Comparison of ENCODE assay signal across 8 cellular contexts in genomic region chr2:160408205-160408561, GRCh38.
A peak's percentile ranks its signal among the peaks of the same experiment; 100 is the strongest.
DNase-seq lines count a peak whose midpoint lies in the region; ATAC-seq, FAIRE-seq and TF ChIP-seq lines count a peak whose summit lies in the region.

No MANE protein-coding gene starts in this region.

- H4K5ac ChIP-seq in H1 (ENCODE audit: insufficient read length, low read depth, low read length): no peak overlapping the region

- no peaks in the 10 kb centered on the region for H3K36me3 Mint-ChIP-seq in neural progenitor cell

- no peak overlapping the region for H2BK15ac ChIP-seq in H1 (ENCODE audit: low read length)

- H2BK12ac ChIP-seq in H1 (ENCODE audit: low read depth, low read length): peak overlapping the region; percentile 85; the same call in 1 of the 2 replicates

- H3K9me3 Mint-ChIP-seq in neural progenitor cell: no peaks in the 10 kb centered on the region

- no peak overlapping the region for H3K23ac ChIP-seq in H1 (ENCODE audit: insufficient read length)

- no peak overlapping the region; the same call in 1 of the 2 replicates for H4K8ac ChIP-seq in H1 (ENCODE audit: extremely low read depth, insufficient read depth, low read length)

- no peak overlapping the region for H2BK20ac ChIP-seq in H1 (ENCODE audit: low read length)

- TF ChIP-seq RAD21 in H1 (IDR thresholded peaks at IDR 0.05 in 1 of 2, conservative IDR thresholded peaks at IDR 0.05 in 1 of 2; ENCODE audit: low read depth in 2 of 2, low read length in 2 of 2): no peak

- H4K20me1 ChIP-seq in OCI-LY7 (ENCODE audit: insufficient read depth, low read length) (no peaks in the 10 kb centered on the region), H1 (replicated peaks in 1 of 2; ENCODE audit: control insufficient read depth in 1 of 2, insufficient read depth in 2 of 2, low read length in 2 of 2) (peaks cover 16 to 25% of the 10 kb centered on the region in 2 experiments), neural progenitor cell (ENCODE audit: low read depth) (peaks cover 37% of the 10 kb centered on the region)

- DNase-seq in BJ (ENCODE audit: low read depth) (no peak), OCI-LY7 (ENCODE audit: low spot score) (no peak), H1 (ENCODE audit: low read depth in 1 of 2, low spot score in 2 of 2) (no peak), neural progenitor cell (ENCODE audit: low spot score) (no peak), MV-4-11 (lab: John Stamatoyannopoulos, UW) (no peak), GF-D8 (lab: John Stamatoyannopoulos, UW) (no peak), NCI-H1436 (lab: John Stamatoyannopoulos, UW) (no peak)

- no peak for TF ChIP-seq EP300 in H1 (IDR thresholded peaks at IDR 0.05; ENCODE audit: borderline replicate concordance in 1 of 2, low read depth in 2 of 2, low read length in 2 of 2)

- ATAC-seq in GM21723 (IDR thresholded peaks at IDR 0.05; ENCODE audit: unreplicated experiment): no peak

- no peak for FAIRE-seq in H1 (lab: Jason Lieb, UNC)

- peaks cover 3% of the 10 kb centered on the region; the same call in 1 of the 2 replicates for H3K79me1 ChIP-seq in H1 (ENCODE audit: low read depth, low read length)

- TF ChIP-seq CTCF in BJ (IDR thresholded peaks at IDR 0.05; ENCODE audit: insufficient read depth, low read depth, low read length): no peak
- no peak for TF ChIP-seq CTCF in OCI-LY7 (conservative IDR thresholded peaks at IDR 0.05; ENCODE audit: low read length)
- TF ChIP-seq CTCF in H1 (IDR thresholded peaks at IDR 0.05; ENCODE audit: control extremely low read depth in 1 of 3, insufficient read depth in 1 of 3, low read depth in 1 of 3, low read length in 3 of 3): no peak
- TF ChIP-seq CTCF in neural progenitor cell (IDR thresholded peaks at IDR 0.05): no peak

- no peak overlapping the region for H3K27ac ChIP-seq in OCI-LY7 (ENCODE audit: low read depth, low read length, poor library complexity, severe bottlenecking)
- no peak overlapping the region for H3K27ac ChIP-seq in H1 (ENCODE audit: low read depth, low read length)
- H3K27ac ChIP-seq in neural progenitor cell: peak overlapping the region; percentile 84

- peaks cover 28% of the 10 kb centered on the region; the same call in 1 of the 2 replicates for H3K79me2 ChIP-seq in OCI-LY7 (ENCODE audit: insufficient read depth, low read depth, low read length)
- H3K79me2 ChIP-seq in H1 (ENCODE audit: control insufficient read depth in 1 of 2, insufficient read depth in 2 of 2, low read length in 2 of 2): peaks cover 0 to 31% of the 10 kb centered on the region in 2 experiments; a peak in 3 of 4 replicates
- H3K79me2 ChIP-seq in neural progenitor cell (ENCODE audit: low read depth): peaks cover 38% of the 10 kb centered on the region

- H2AFZ ChIP-seq in OCI-LY7 (ENCODE audit: low read length) (no peak overlapping the region), H1 (ENCODE audit: low read length) (0 out of 2 replicates have a peak overlapping the region, but pooled peaks have one; percentile 18), neural progenitor cell (replicated peaks) (peak overlapping the region; percentile 22)

- POLR2A ChIA-PET in BJ (lab: Charles Lee): interaction anchor here (0.6 kb wide), 1 partner anchor 292 kb away, joined by 3 read pairs; no protein-coding TSS in a partner anchor
- POLR2A ChIA-PET in OCI-LY7 (lab: Charles Lee): interaction anchor here (0.6 to 1.2 kb wide), 3 partner anchors 11 to 806 kb away, joined by 3 read pairs; no protein-coding TSS in a partner anchor
- POLR2A ChIA-PET in H1 (lab: Charles Lee; ENCODE audit: partially characterized antibody): interaction anchor here (0.7 to 3.5 kb wide), 14 partner anchors 8 to 87 kb away, joined by 3 to 13 read pairs (median 4); partner anchors contain the start of gene RBMS1

- no peak overlapping the region for H3K56ac ChIP-seq in H1 (replicated peaks; ENCODE audit: insufficient read length, low read depth, low read length)

- no peak overlapping the region for H2BK120ac ChIP-seq in H1 (replicated peaks; ENCODE audit: low read depth, low read length)

- H3K4me2 ChIP-seq in OCI-LY7 (ENCODE audit: low read length) (peak overlapping the region; percentile 46), H1 (ENCODE audit: insufficient read depth in 1 of 2, low read depth in 2 of 2, low read length in 2 of 2) (peak overlapping the region; percentile 87 to 97), neural progenitor cell (peak overlapping the region; percentile 90)

- peak overlapping the region; percentile 39 for H3K4me3 ChIP-seq in BJ (ENCODE audit: low read depth, low read length)
- H3K4me3 ChIP-seq in OCI-LY7 (ENCODE audit: low read depth, low read length, poor library complexity, severe bottlenecking): peak overlapping the region; percentile 54
- H3K4me3 ChIP-seq in H1 (ENCODE audit: extremely low read depth in 1 of 4, insufficient read depth in 2 of 4, low read depth in 3 of 4, low read length in 4 of 4): peak overlapping the region; percentile 69 to 81 (median 70)
- H3K4me3 ChIP-seq in neural progenitor cell: peak overlapping the region; percentile 58

- peak overlapping the region; percentile 74 for H3K27ac Mint-ChIP-seq in neural progenitor cell

- intact Hi-C loops in OCI-LY7 (cut with micrococcal nuclease; ENCODE audit: unreplicated experiment): loop anchor here (5.0 to 10.0 kb wide), 3 partner anchors 294 to 837 kb away; no protein-coding TSS in a partner anchor

- H3K14ac ChIP-seq in H1 (ENCODE audit: insufficient read length): no peak overlapping the region

- 2% methylated on average over 18 of the region's 18 CpGs; no CpG with 5 or more reads in 1 of the 2 experiments for WGBS in H1 (ENCODE audit: extremely low coverage in 1 of 2, insufficient coverage in 1 of 2, insufficient read length in 1 of 2, insufficient replicate concordance in 2 of 2, low coverage in 1 of 2, low lambda C conversion rate in 2 of 2, missing lambda C conversion rate in 1 of 2), 2 experiments

- peaks cover 23% of the 10 kb centered on the region for H3K27me3 Mint-ChIP-seq in neural progenitor cell (ENCODE audit: insufficient read depth, low read depth)

- CTCF ChIA-PET in BJ (lab: Yijun Ruan, JAX) (interaction anchor here (0.6 to 1.3 kb wide), 5 partner anchors 17 to 431 kb away, joined by 3 to 6 read pairs (median 3); no protein-coding TSS in a partner anchor), OCI-LY7 (lab: Charles Lee; ENCODE audit: unreplicated experiment) (no interaction called here), H1 (lab: Charles Lee; ENCODE audit: partially characterized antibody) (interaction anchor here (0.8 to 1.7 kb wide), 4 partner anchors 21 to 157 kb away, joined by 3 to 4 read pairs (median 4); no protein-coding TSS in a partner anchor)

- peaks cover 58% of the 10 kb centered on the region for H3K4me1 Mint-ChIP-seq in neural progenitor cell

- H3K9me3 ChIP-seq in OCI-LY7 (ENCODE audit: low read length): no peaks in the 10 kb centered on the region
- no peaks in the 10 kb centered on the region for H3K9me3 ChIP-seq in H1 (ENCODE audit: insufficient read depth in 2 of 2, low read depth in 1 of 2, low read length in 1 of 2)
- no peaks in the 10 kb centered on the region for H3K9me3 ChIP-seq in neural progenitor cell (ENCODE audit: low read depth)

- H3K27me3 ChIP-seq in BJ (ENCODE audit: control insufficient read depth, insufficient read depth, low read length) (no peaks in the 10 kb centered on the region), H1 (replicated peaks in 1 of 4; ENCODE audit: control insufficient read depth in 3 of 4, extremely low read depth in 1 of 4, insufficient read depth in 3 of 4, low read length in 3 of 4) (peaks cover 5 to 20% (median 11%) of the 10 kb centered on the region in 4 experiments; a peak in 6 of 7 replicates), neural progenitor cell (peaks cover 7% of the 10 kb centered on the region)

- peak overlapping the region; percentile 89 for H3K4me3 Mint-ChIP-seq in neural progenitor cell

- no peak overlapping the region for H3K4ac ChIP-seq in H1 (replicated peaks; ENCODE audit: insufficient read length, low read depth, low read length)

- H2BK5ac ChIP-seq in H1 (ENCODE audit: low read depth, low read length): no peak overlapping the region

- H3K4me1 ChIP-seq in OCI-LY7 (ENCODE audit: insufficient read depth, low read length, poor library complexity, severe bottlenecking) (peaks cover 48% of the 10 kb centered on the region), H1 (replicated peaks in 1 of 4; ENCODE audit: control insufficient read depth in 3 of 4, insufficient read depth in 4 of 4, low read length in 3 of 4) (peaks cover 4 to 18% (median 13%) of the 10 kb centered on the region in 4 experiments; a peak in 6 of 7 replicates), neural progenitor cell (peaks cover 21% of the 10 kb centered on the region)

- H3K18ac ChIP-seq in H1 (ENCODE audit: extremely low read depth, low read length): peak overlapping the region; percentile 63; the same call in 1 of the 2 replicates

- H3F3A ChIP-seq in neural progenitor cell (ENCODE audit: low read depth): peaks cover 45% of the 10 kb centered on the region

- no peak for TF ChIP-seq POLR2A in H1 (IDR thresholded peaks at IDR 0.05; ENCODE audit: control extremely low read depth in 1 of 2, low read depth in 2 of 2, low read length in 2 of 2)

- no peaks in the 10 kb centered on the region for H3K9me2 ChIP-seq in OCI-LY7 (ENCODE audit: insufficient read depth, low read length)

- no peaks in the 10 kb centered on the region for H3K36me3 ChIP-seq in BJ (ENCODE audit: control insufficient read depth, insufficient read depth, low read length)
- H3K36me3 ChIP-seq in OCI-LY7 (ENCODE audit: insufficient read depth, low read length): no peaks in the 10 kb centered on the region
- no peaks in the 10 kb centered on the region for H3K36me3 ChIP-seq in H1 (ENCODE audit: control insufficient read depth in 2 of 4, insufficient read depth in 4 of 4, low read length in 3 of 4)
- no peaks in the 10 kb centered on the region for H3K36me3 ChIP-seq in neural progenitor cell

- BruUV-seq in OCI-LY7 (replicated peaks; lab: Mats Ljungman, UMichigan): no TSS peak

- peaks cover 14% of the 10 kb centered on the region for H3K23me2 ChIP-seq in H1 (ENCODE audit: low read depth, low read length)

- peak overlapping the region in 3 of 4 experiments; percentile 45 to 79 (median 62); a peak in 6 of 7 replicates for H3K9ac ChIP-seq in H1 (replicated peaks in 1 of 4; ENCODE audit: extremely low read depth in 1 of 4, low read depth in 3 of 4, low read length in 3 of 4)
- peak overlapping the region; percentile 28 for H3K9ac ChIP-seq in neural progenitor cell

- peak overlapping the region; percentile 3 for H4K91ac ChIP-seq in H1 (replicated peaks; ENCODE audit: insufficient read length, low read length)

- H2AK5ac ChIP-seq in H1 (ENCODE audit: low read depth, low read length): no peak overlapping the region

TF ChIP-seq in H1, 55 proteins besides CTCF, POLR2A, EP300 and RAD21 (continues in another document):
- TF ChIP-seq ASH2L (IDR thresholded peaks at IDR 0.05; ENCODE audit: low read length) (peak; percentile 91), CHD1 (IDR thresholded peaks at IDR 0.05; ENCODE audit: low read depth, low read length) (no peak), JUND (IDR thresholded peaks at IDR 0.05; ENCODE audit: low read length) (no peak), GABPA (IDR thresholded peaks at IDR 0.05; ENCODE audit: borderline replicate concordance, insufficient read depth, low read length) (no peak)
